In genomic region chr11:80669620-80670019, GRCh38 we compare ENCODE assay signal across 34 cellular contexts.
"Had no signal": no experiment of that assay in that cellular context is flagged by ENCODE, and none has a peak within 500 bp of the region (broad histone marks: within the 10 kb centered on the region; RNA-seq: fewer than 3 reads in every experiment).

No MANE protein-coding gene starts in this region.

- H3K4me2 ChIP-seq: KMS-11 had no signal

- H3K27ac ChIP-seq: KMS-11 had no signal

- DNase-seq: Karpas-422, Kasumi-1, KBM-7, KG1, MG63, MM.1S, MV-4-11, NCI-H1048, NCI-H1092, NCI-H1092 treated with DMSO at 0.1 percent for 48 hours, NCI-H1105, NCI-H1105 treated with DMSO at 0.1 percent for 48 hours, NCI-H1417 treated with DMSO at 0.1 percent for 48 hours, NCI-H1436, NCI-H1436 treated with DMSO at 0.1 percent for 48 hours, NCI-H146, NCI-H1694, NCI-H1694 treated with DMSO at 0.1 percent for 48 hours, NCI-H187, NCI-H187 treated with DMSO at 0.1 percent for 48 hours, NCI-H1930, NCI-H2029, NCI-H2029 treated with DMSO at 0.1 percent for 48 hours, NCI-H2081, NCI-H2081 treated with DMSO at 0.1 percent for 48 hours, NCI-H2107, NCI-H2171, NCI-H2171 treated with DMSO at 0.1 percent for 48 hours, NCI-H226, NCI-H345, NCI-H446, NCI-H446 treated with DMSO at 0.1 percent for 48 hours, NCI-H510A had no signal

- H3K4me3 ChIP-seq: MG63 had no signal

- H3K9me3 ChIP-seq: MG63 had no signal

- H3K9ac ChIP-seq: KMS-11 had no signal

- H3K27me3 ChIP-seq: MG63 had no signal

- H3K36me3 ChIP-seq: MG63 had no signal
